21 cellular contexts compared by ENCODE assay signal in genomic region chr12:19139795-19140194, GRCh38. TPM values are rescaled to one million over a fixed set of nuclear protein-coding genes. Genes with fewer than 3 reads are reported as not detected.
A peak's percentile ranks its signal among the peaks of the same experiment; 100 is the strongest.
DNase-seq lines count a peak whose midpoint lies in the region; ATAC-seq and TF ChIP-seq lines count a peak whose summit lies in the region.
"Had no signal": no experiment of that assay in that cellular context is flagged by ENCODE, and none has a peak within 500 bp of the region (broad histone marks: within the 10 kb centered on the region; RNA-seq: fewer than 3 reads in every experiment).

No MANE protein-coding gene starts in this region.

- no peak for TF ChIP-seq RAD21 in neural cell (conservative IDR thresholded peaks at IDR 0.05)

- H3K9me3 ChIP-seq in left ventricle myocardium inferior (replicated peaks) (no peaks in the 10 kb centered on the region), right cardiac atrium (ENCODE audit: control insufficient read depth, low read length) (no peaks in the 10 kb centered on the region), neural cell (ENCODE audit: low read length) (no peaks in the 10 kb centered on the region)
- H3K9me3 ChIP-seq: BLaER1 treated with 17β-estradiol and CSF1 and Interleukin-3, amounts not matched to agents 10 nM and 100 nM; Peyer's patch had no signal

- no peaks in the 10 kb centered on the region for H4K20me1 ChIP-seq in neural cell (ENCODE audit: insufficient read depth)
- H4K20me1 ChIP-seq: BLaER1 treated with 17β-estradiol and CSF1 and Interleukin-3, amounts not matched to agents 10 nM and 100 nM had no signal

- DNase-seq in left ventricle myocardium inferior (no peak), right cardiac atrium (no peak), NCI-H146 treated with DMSO at 0.1 percent for 48 hours (lab: John Stamatoyannopoulos, UW; ENCODE audit: unreplicated experiment) (peak; percentile 47), fibroblast of mammary gland (ENCODE audit: low read depth) (peak; percentile 10), middle frontal gyrus (ENCODE audit: extremely low spot score, low spot score) (no peak), SHP77 treated with DMSO at 0.1 percent for 48 hours (lab: John Stamatoyannopoulos, UW) (no peak)
- DNase-seq: 8988T, DMS 273 treated with DMSO at 0.1 percent for 48 hours, NCI-H1048, NCI-H1694 treated with DMSO at 0.1 percent for 48 hours, NCI-H2107, NCI-H226, NCI-H524 treated with DMSO at 0.1 percent for 48 hours, Peyer's patch, SIG-M5 had no signal

- H3K36me3 ChIP-seq in left ventricle myocardium inferior = peaks cover 9% of the 10 kb centered on the region
- H3K36me3 ChIP-seq in neural cell (ENCODE audit: insufficient read depth, low read length) = peaks cover 16% of the 10 kb centered on the region
- H3K36me3 ChIP-seq: Peyer's patch had no signal

- H3F3A ChIP-seq in neural cell (ENCODE audit: insufficient read depth, low read length, poor library complexity, severe bottlenecking) = no peaks in the 10 kb centered on the region

- TF ChIP-seq CTCF in left ventricle myocardium inferior (IDR thresholded peaks at IDR 0.05; ENCODE audit: borderline replicate concordance) (no peak), fibroblast of mammary gland (conservative IDR thresholded peaks at IDR 0.05; ENCODE audit: control insufficient read depth, insufficient read depth, low read depth, low read length) (no peak), neural cell (IDR thresholded peaks at IDR 0.05; ENCODE audit: poor library complexity, severe bottlenecking) (no peak)

- H3K9ac ChIP-seq in neural cell (ENCODE audit: low read length) = no peak overlapping the region
- H3K9ac ChIP-seq: BLaER1 treated with 17β-estradiol and CSF1 and Interleukin-3, amounts not matched to agents 10 nM and 100 nM; KMS-11 had no signal

- H3K27me3 ChIP-seq in left ventricle myocardium inferior (ENCODE audit: low read depth) (no peaks in the 10 kb centered on the region), right cardiac atrium (ENCODE audit: control insufficient read depth, insufficient read depth) (no peaks in the 10 kb centered on the region), neural cell (ENCODE audit: insufficient read depth, low read depth, low read length) (no peaks in the 10 kb centered on the region)
- H3K27me3 ChIP-seq: BLaER1 treated with 17β-estradiol and CSF1 and Interleukin-3, amounts not matched to agents 10 nM and 100 nM; Peyer's patch had no signal

- H3K27ac ChIP-seq in left ventricle myocardium inferior (replicated peaks) (peak overlapping the region; percentile 17), right cardiac atrium (ENCODE audit: low read length) (no peak overlapping the region), neural cell (ENCODE audit: low read length) (peak overlapping the region; percentile 7)
- H3K27ac ChIP-seq: BLaER1 treated with 17β-estradiol and CSF1 and Interleukin-3, amounts not matched to agents 10 nM and 100 nM; KMS-11; Peyer's patch had no signal

- no peaks in the 10 kb centered on the region for H3K9me2 ChIP-seq in neural cell (ENCODE audit: insufficient read depth, low read length)

- H3K4me2 ChIP-seq in neural cell (ENCODE audit: low read length) = no peak overlapping the region
- H3K4me2 ChIP-seq: GM23338, KMS-11 had no signal

- WGBS in right cardiac atrium = 79% methylated on average over 1 of the region's 1 CpG

- intact Hi-C loops in left ventricle myocardium inferior (cut with micrococcal nuclease) (no loop called here), right cardiac atrium (cut with DNase I) (loop anchor here in 2 of 4 donors (10.0 kb wide), 2 partner anchors 45 to 275 kb away; no protein-coding TSS in a partner anchor)

- peaks cover 79% of the 10 kb centered on the region for H3K4me1 ChIP-seq in left ventricle myocardium inferior
- peaks cover 6% of the 10 kb centered on the region for H3K4me1 ChIP-seq in right cardiac atrium (ENCODE audit: control insufficient read depth, insufficient read depth, low read length)

- ATAC-seq in right cardiac atrium (no peak), HG02571 (IDR thresholded peaks at IDR 0.05; ENCODE audit: unreplicated experiment) (no peak)
- ATAC-seq: GM23338, HCT116 had no signal

- no peak overlapping the region for H2AFZ ChIP-seq in neural cell (ENCODE audit: low read depth, low read length)
- H2AFZ ChIP-seq: GM23338 had no signal

- H3K79me2 ChIP-seq in neural cell (replicated peaks; ENCODE audit: insufficient read depth, low read length) = peaks cover 77% of the 10 kb centered on the region

- TF ChIP-seq EP300 in neural cell (conservative IDR thresholded peaks at IDR 0.05; ENCODE audit: poor library complexity, severe bottlenecking) = no peak

- no peak overlapping the region for H3K4me3 ChIP-seq in left ventricle myocardium inferior
- H3K4me3 ChIP-seq in right cardiac atrium (ENCODE audit: low read length) = no peak overlapping the region
- no peak overlapping the region for H3K4me3 ChIP-seq in fibroblast of mammary gland (ENCODE audit: control insufficient read depth, low read depth, low read length)
- no peak overlapping the region for H3K4me3 ChIP-seq in neural cell (ENCODE audit: low read length)
- H3K4me3 ChIP-seq: BLaER1 treated with 17β-estradiol and CSF1 and Interleukin-3, amounts not matched to agents 10 nM and 100 nM; GM23338; Peyer's patch had no signal

TF ChIP-seq in neural cell, 6 proteins besides CTCF, POLR2A, EP300 and RAD21:
- TF ChIP-seq POLR2AphosphoS5 (IDR thresholded peaks at IDR 0.05) (no peak), TAF1 (IDR thresholded peaks at IDR 0.05; ENCODE audit: low read depth) (no peak), SMC3 (conservative IDR thresholded peaks at IDR 0.05; ENCODE audit: poor library complexity) (no peak), EZH2 (IDR thresholded peaks at IDR 0.05; ENCODE audit: borderline replicate concordance, insufficient read depth, low read length, poor library complexity, severe bottlenecking) (no peak)

RNA-seq across cellular contexts. Expression of gene PLEKHA5, which starts 10.3 kb away (rescaled TPM):
- total RNA-seq in left ventricle myocardium inferior (60.8 TPM), right cardiac atrium (10 to 100 TPM; 51.0 to 88.0 (median 74.8) TPM)
- polyA plus RNA-seq in right cardiac atrium (47.3 TPM), neural cell (109 and 130 TPM in 2 replicates)
- polyA minus RNA-seq in neural cell = 153 and 180 TPM in 2 replicates

Comparison
In these comparisons a context has a peak if more than half of its experiments do, and no peak if none do; other contexts are left out.
1. DNase-seq: peak in NCI-H146 treated with DMSO at 0.1 percent for 48 hours (single experiment) and fibroblast of mammary gland (single experiment); none in left ventricle myocardium inferior (single experiment), right cardiac atrium (0 of 3), middle frontal gyrus (single experiment) and SHP77 treated with DMSO at 0.1 percent for 48 hours (single experiment).